Comparison of ENCODE assay signal across 10 cellular contexts in the genomic region with DNA sequence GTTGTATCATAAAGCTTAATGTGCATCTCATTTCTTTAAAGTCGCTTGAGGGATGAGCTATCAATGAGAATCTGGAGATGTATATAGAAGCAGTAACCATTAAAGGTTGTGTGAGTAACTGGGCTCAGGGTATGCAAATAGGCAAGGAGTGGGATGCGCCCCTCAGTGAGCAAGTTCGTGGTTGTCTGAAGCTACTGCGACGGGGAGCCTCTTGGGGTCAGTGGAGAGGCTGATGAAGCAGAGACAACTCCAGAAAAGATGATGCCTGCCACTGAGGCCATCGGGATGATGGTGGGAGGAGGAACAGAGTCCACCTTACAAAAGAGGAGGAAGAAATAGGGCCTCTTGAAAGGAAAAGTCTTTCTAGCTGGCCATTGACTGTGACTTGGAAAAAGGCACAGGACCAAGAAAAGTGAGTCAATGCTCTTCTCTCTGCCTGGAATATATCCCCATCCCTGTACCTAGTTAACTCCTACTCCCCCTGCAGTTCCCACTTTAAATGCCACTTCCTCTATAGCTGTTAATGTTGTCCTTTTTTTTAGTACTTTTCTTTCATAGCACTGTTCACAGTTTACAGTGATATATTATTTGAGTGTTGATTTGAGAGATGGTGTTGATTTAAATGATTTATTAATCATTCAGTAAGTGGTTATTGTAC. TPM values are rescaled to one million over a fixed set of nuclear protein-coding genes. Genes with fewer than 3 reads are reported as not detected.
DNase-seq lines count a peak whose midpoint lies in the region; ATAC-seq and TF ChIP-seq lines count a peak whose summit lies in the region.
"Had no signal": no experiment of that assay in that cellular context is flagged by ENCODE, and none has a peak within 500 bp of the region (broad histone marks: within the 10 kb centered on the region; RNA-seq: fewer than 3 reads in every experiment).

No MANE protein-coding gene starts in this region.

- H3K9me3 Mint-ChIP-seq in type B pancreatic cell: no peaks in the 10 kb centered on the region

- H3K27me3 Mint-ChIP-seq in type B pancreatic cell: peaks cover 22% of the 10 kb centered on the region

- TF ChIP-seq CTCF in foreskin keratinocyte (conservative IDR thresholded peaks at IDR 0.05) (peak; percentile 15), type B pancreatic cell (conservative IDR thresholded peaks at IDR 0.05) (no peak)

- H3K36me3 Mint-ChIP-seq in type B pancreatic cell: no peaks in the 10 kb centered on the region

- DNase-seq in foreskin keratinocyte: no peak
- DNase-seq in SW 1271 (lab: John Stamatoyannopoulos, UW): no peak
- no peak for DNase-seq in type B pancreatic cell (ENCODE audit: extremely low spot score, unreplicated experiment)
- no peak for DNase-seq in HK-2 (ENCODE audit: unreplicated experiment)
- DNase-seq: effector CD8-positive, alpha-beta T cell; NCI-H1105 treated with DMSO at 0.1 percent for 48 hours had no signal

- no peaks in the 10 kb centered on the region for H3K4me1 Mint-ChIP-seq in type B pancreatic cell (ENCODE audit: unreplicated experiment)

- no peak overlapping the region for H3K4me3 Mint-ChIP-seq in type B pancreatic cell

- H3K27me3 ChIP-seq in foreskin keratinocyte: peaks cover 10% of the 10 kb centered on the region

- no peaks in the 10 kb centered on the region for H3K4me1 ChIP-seq in foreskin keratinocyte

- no peak overlapping the region for H3K27ac ChIP-seq in foreskin keratinocyte

- no peak overlapping the region for H3K27ac Mint-ChIP-seq in type B pancreatic cell

- ATAC-seq in GM18499 (IDR thresholded peaks at IDR 0.05; ENCODE audit: insufficient read depth, unreplicated experiment): peak; percentile 63
- peak; percentile 86 for ATAC-seq in GM21381 (IDR thresholded peaks at IDR 0.05; ENCODE audit: unreplicated experiment)
- peak; percentile 91 for ATAC-seq in HG03159 (IDR thresholded peaks at IDR 0.05; ENCODE audit: unreplicated experiment)
- ATAC-seq in foreskin keratinocyte: peak; percentile 50
- no peak for ATAC-seq in HG02970 (IDR thresholded peaks at IDR 0.05; ENCODE audit: low FRiP score, unreplicated experiment)

RNA-seq across cellular contexts. Expression of a gene that starts 51.4 kb away (rescaled TPM):
- total RNA-seq in foreskin keratinocyte (45.8 and 56.4 TPM in 2 replicates), type B pancreatic cell (ENCODE audit: low replicate concordance) (38.1 and 41.1 TPM in 2 replicates)
- 61.4 and 76.8 TPM in 2 replicates for polyA plus RNA-seq in foreskin keratinocyte
